Comparison of ENCODE assay signal across 1 cellular context in genomic region chr10:70315276-70315675, GRCh38.
TF ChIP-seq lines count a peak whose summit lies in the region.

No MANE protein-coding gene starts in this region.

TF ChIP-seq in HepG2, 621 proteins besides CTCF, POLR2A, EP300 and RAD21 (continued from another document):
- TF ChIP-seq ZNF672 (CRISPR knock-in tag; IDR thresholded peaks at IDR 0.05) (no peak), HDAC6 (IDR thresholded peaks at IDR 0.05; ENCODE audit: low read depth, low read length) (no peak), ARID3A (IDR thresholded peaks at IDR 0.05; ENCODE audit: low read depth, low read length) (peak; percentile 20; the same call in 1 of the 2 replicates), ZNF569 (CRISPR knock-in tag; IDR thresholded peaks at IDR 0.05; ENCODE audit: borderline replicate concordance) (no peak), MED1 (CRISPR knock-in tag; IDR thresholded peaks at IDR 0.05) (peak; percentile 31; the same call in 1 of the 2 replicates), ZNF629 (CRISPR knock-in tag; conservative IDR thresholded peaks at IDR 0.05) (no peak), NR2F6 (IDR thresholded peaks at IDR 0.05) (peak; percentile 32; the same call in 1 of the 2 replicates), NR2F6 (CRISPR knock-in tag; IDR thresholded peaks at IDR 0.05) (no peak), ESRRA (CRISPR knock-in tag; IDR thresholded peaks at IDR 0.05; ENCODE audit: low read depth) (peak; percentile 73), ZNF329 (CRISPR knock-in tag; IDR thresholded peaks at IDR 0.05; ENCODE audit: low read depth) (no peak), SIX4 (CRISPR knock-in tag; IDR thresholded peaks at IDR 0.05) (no peak), NFYB (CRISPR knock-in tag; IDR thresholded peaks at IDR 0.05) (no peak), PLRG1 (conservative IDR thresholded peaks at IDR 0.05) (no peak), AGO2 (optimal IDR thresholded peaks at IDR 0.05; ENCODE audit: low read depth, low read length) (no peak), MIXL1 (CRISPR knock-in tag; IDR thresholded peaks at IDR 0.05) (peak; percentile 55; the same call in 1 of the 2 replicates), ELF3 (CRISPR knock-in tag; IDR thresholded peaks at IDR 0.05) (peak; percentile 80), RARA (CRISPR knock-in tag; IDR thresholded peaks at IDR 0.05) (peak; percentile 50), ZNF296 (CRISPR knock-in tag; conservative IDR thresholded peaks at IDR 0.05) (no peak), GABPA (IDR thresholded peaks at IDR 0.05; ENCODE audit: low read depth, low read length) (no peak), GABPA (CRISPR knock-in tag; IDR thresholded peaks at IDR 0.05; ENCODE audit: low read depth) (peak; percentile 13; the same call in 1 of the 2 replicates), NR3C1 (CRISPR knock-in tag; IDR thresholded peaks at IDR 0.05) (no peak), ARID5B (CRISPR knock-in tag; IDR thresholded peaks at IDR 0.05) (peak; percentile 35; the same call in 1 of the 2 replicates), SMAD3 (CRISPR knock-in tag; IDR thresholded peaks at IDR 0.05) (no peak), ZNF639 (CRISPR knock-in tag; conservative IDR thresholded peaks at IDR 0.05) (no peak), ZNF546 (CRISPR knock-in tag; conservative IDR thresholded peaks at IDR 0.05) (no peak), SIX1 (CRISPR knock-in tag; IDR thresholded peaks at IDR 0.05; ENCODE audit: borderline replicate concordance) (no peak), YY1 (IDR thresholded peaks at IDR 0.05; ENCODE audit: insufficient read depth, insufficient replicate concordance, low read depth, low read length) (no peak), POLR2G (IDR thresholded peaks at IDR 0.05; ENCODE audit: low read depth, low read length) (no peak), ZSCAN22 (CRISPR knock-in tag; IDR thresholded peaks at IDR 0.05) (no peak), GPN1 (CRISPR knock-in tag; IDR thresholded peaks at IDR 0.05; ENCODE audit: borderline replicate concordance) (no peak), THAP11 (CRISPR knock-in tag; IDR thresholded peaks at IDR 0.05) (no peak), HNF4A (CRISPR knock-in tag; IDR thresholded peaks at IDR 0.05) (peak; percentile 57), KAT8 (CRISPR knock-in tag; IDR thresholded peaks at IDR 0.05) (no peak), ZFAT (CRISPR knock-in tag; conservative IDR thresholded peaks at IDR 0.05) (no peak), ZNF646 (CRISPR knock-in tag; IDR thresholded peaks at IDR 0.05) (peak; percentile 64; the same call in 1 of the 2 replicates), ZNF749 (CRISPR knock-in tag; IDR thresholded peaks at IDR 0.05; ENCODE audit: borderline replicate concordance) (no peak), ZNF790 (CRISPR knock-in tag; IDR thresholded peaks at IDR 0.05; ENCODE audit: borderline replicate concordance) (0 out of 2 replicates have a peak, but pooled peaks have one; percentile 30), ZNF17 (CRISPR knock-in tag; IDR thresholded peaks at IDR 0.05) (no peak), FOXP1 (IDR thresholded peaks at IDR 0.05) (no peak), FOXP1 (CRISPR knock-in tag; IDR thresholded peaks at IDR 0.05) (0 out of 2 replicates have a peak, but pooled peaks have one; percentile 16), ELF1 (CRISPR knock-in tag; IDR thresholded peaks at IDR 0.05) (no peak)
- TF ChIP-seq, protein P1, sequence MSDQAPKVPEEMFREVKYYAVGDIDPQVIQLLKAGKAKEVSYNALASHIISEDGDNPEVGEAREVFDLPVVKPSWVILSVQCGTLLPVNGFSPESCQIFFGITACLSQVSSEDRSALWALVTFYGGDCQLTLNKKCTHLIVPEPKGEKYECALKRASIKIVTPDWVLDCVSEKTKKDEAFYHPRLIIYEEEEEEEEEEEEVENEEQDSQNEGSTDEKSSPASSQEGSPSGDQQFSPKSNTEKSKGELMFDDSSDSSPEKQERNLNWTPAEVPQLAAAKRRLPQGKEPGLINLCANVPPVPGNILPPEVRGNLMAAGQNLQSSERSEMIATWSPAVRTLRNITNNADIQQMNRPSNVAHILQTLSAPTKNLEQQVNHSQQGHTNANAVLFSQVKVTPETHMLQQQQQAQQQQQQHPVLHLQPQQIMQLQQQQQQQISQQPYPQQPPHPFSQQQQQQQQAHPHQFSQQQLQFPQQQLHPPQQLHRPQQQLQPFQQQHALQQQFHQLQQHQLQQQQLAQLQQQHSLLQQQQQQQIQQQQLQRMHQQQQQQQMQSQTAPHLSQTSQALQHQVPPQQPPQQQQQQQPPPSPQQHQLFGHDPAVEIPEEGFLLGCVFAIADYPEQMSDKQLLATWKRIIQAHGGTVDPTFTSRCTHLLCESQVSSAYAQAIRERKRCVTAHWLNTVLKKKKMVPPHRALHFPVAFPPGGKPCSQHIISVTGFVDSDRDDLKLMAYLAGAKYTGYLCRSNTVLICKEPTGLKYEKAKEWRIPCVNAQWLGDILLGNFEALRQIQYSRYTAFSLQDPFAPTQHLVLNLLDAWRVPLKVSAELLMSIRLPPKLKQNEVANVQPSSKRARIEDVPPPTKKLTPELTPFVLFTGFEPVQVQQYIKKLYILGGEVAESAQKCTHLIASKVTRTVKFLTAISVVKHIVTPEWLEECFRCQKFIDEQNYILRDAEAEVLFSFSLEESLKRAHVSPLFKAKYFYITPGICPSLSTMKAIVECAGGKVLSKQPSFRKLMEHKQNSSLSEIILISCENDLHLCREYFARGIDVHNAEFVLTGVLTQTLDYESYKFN (CRISPR knock-in tag; conservative IDR thresholded peaks at IDR 0.05), result peak; percentile 67
